In the genomic region with DNA sequence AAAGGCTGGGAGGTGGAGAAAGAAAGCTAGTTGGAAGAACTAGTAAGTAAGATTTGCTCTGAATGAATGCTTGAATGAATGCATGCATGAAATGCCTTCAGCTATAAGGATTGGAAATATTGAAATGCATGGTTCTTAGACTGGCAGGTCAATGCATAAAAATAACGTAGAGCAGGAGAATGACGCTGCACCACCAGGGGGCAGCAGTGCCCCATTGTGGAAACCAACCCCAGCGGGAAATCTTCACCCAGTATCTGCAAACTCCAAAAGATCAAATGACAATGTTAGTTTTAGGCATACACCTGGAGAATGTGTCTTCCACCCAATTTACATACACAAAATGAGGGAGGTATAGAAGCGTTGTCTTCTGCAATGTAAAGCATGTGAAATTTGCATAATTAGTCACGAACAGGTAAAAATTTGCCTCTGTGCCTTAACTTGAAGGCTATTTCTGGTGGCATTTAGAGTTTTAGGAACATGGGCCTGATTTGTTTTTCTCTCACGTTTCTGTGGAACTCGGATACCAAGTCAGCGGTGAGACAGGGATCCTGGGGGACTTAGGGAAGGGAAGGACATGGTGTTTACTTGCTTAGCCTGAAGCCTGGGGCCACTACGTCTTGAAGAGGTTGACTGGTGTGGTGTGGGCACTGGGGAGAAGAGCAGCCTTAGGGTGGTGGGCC, we compare ENCODE assay signal across 8 cellular contexts.
DNase-seq lines count a peak whose midpoint lies in the region; ATAC-seq and TF ChIP-seq lines count a peak whose summit lies in the region.

No MANE protein-coding gene starts in this region.

- TF ChIP-seq CTCF in VCaP (conservative IDR thresholded peaks at IDR 0.05): peak; percentile 98

- DNase-seq in activated gamma-delta T cell treated with Interleukin-2 at 50 U/mL for 16 hours: peak; percentile 77
- DNase-seq in activated gamma-delta T cell (lab: John Stamatoyannopoulos, UW): no peak
- DNase-seq in NCI-H2081 treated with DMSO at 0.1 percent for 48 hours (lab: John Stamatoyannopoulos, UW): peak; percentile 39
- DNase-seq in T47D (ENCODE audit: low read depth in 1 of 2, low spot score in 1 of 2): peak; percentile 62 to 78
- peak; percentile 64 for DNase-seq in kidney tubule cell (ENCODE audit: low spot score)
- DNase-seq in stimulated activated CD4-positive, alpha-beta T cell treated with anti-CD3 and anti-CD28 coated beads, TNF-alpha, amount 100 ng/mL, for 1 hour (ENCODE audit: low read depth in 3 of 3, low spot score in 1 of 3): peak; percentile 17 to 80 (median 45)

- H3K27ac ChIP-seq in VCaP: no peak overlapping the region; the same call in 1 of the 2 replicates

- ATAC-seq in HG02938 (IDR thresholded peaks at IDR 0.05; ENCODE audit: unreplicated experiment): peak; percentile 90

- in situ Hi-C loops in T47D (cut with HindIII; ENCODE audit: low pct_unique_long_range_greater_than_20kb, low sequenced_read_pairs): no loop called here
